Comparison of ENCODE assay signal across 38 cellular contexts in the genomic region with DNA sequence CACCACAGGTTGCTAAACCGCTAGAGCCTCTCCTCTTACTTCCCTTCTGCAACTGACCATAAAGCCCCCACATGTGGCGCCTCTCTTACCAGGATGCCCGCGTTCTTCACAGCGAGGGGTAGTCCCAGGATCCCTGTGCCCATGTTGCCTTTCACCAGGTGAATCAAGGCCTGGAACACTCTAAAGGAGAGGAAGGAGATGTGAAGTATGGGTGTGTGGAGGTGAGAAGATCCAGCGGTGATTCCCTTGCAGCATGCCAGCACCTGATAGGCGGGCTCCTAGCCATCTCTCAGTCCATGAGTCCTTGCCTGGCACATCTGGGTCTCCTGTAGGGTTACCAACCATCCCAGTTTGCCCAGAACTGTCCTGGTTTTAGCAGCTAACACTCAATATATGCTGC. TPM values are rescaled to one million over a fixed set of nuclear protein-coding genes. Genes with fewer than 3 reads are reported as not detected.
"Had no signal": no experiment of that assay in that cellular context is flagged by ENCODE, and none has a peak within 500 bp of the region (broad histone marks: within the 10 kb centered on the region; RNA-seq: fewer than 3 reads in every experiment).

No MANE protein-coding gene starts in this region.

- H3K4me1 ChIP-seq: adrenal gland, body of pancreas, colonic mucosa, foreskin keratinocyte had no signal

- H3K9me3 ChIP-seq: adrenal gland, body of pancreas, colonic mucosa, gastroesophageal sphincter, heart right ventricle had no signal

- H3K27me3 ChIP-seq: body of pancreas, colonic mucosa had no signal

- H3K27ac ChIP-seq: adrenal gland, body of pancreas, cardiac muscle cell, colonic mucosa, foreskin keratinocyte, gastroesophageal sphincter, heart right ventricle had no signal

- H3K36me3 ChIP-seq: adrenal gland, cardiac muscle cell, colonic mucosa, gastroesophageal sphincter, heart right ventricle had no signal

- H3K36me3 Mint-ChIP-seq: activated CD8-positive, alpha-beta memory T cell treated with anti-CD3 and anti-CD28 coated beads, Interleukin-2, amount 10 ng/mL, durations not matched to agents 7 days and 5 days; activated naive CD4-positive, alpha-beta T cell treated with anti-CD3 and anti-CD28 coated beads, Interleukin-2, amount 50 U/mL, for 24 hours; activated naive CD8-positive, alpha-beta T cell treated with anti-CD3 and anti-CD28 coated beads for 36 hours had no signal

- H3K4me3 Mint-ChIP-seq: activated CD4-positive, alpha-beta T cell treated with anti-CD3 and anti-CD28 coated beads, Interleukin-2, amount 10 ng/mL, durations not matched to agents 7 days and 5 days; activated CD8-positive, alpha-beta memory T cell treated with anti-CD3 and anti-CD28 coated beads, Interleukin-2, amount 10 ng/mL, durations not matched to agents 7 days and 5 days; activated CD8-positive, alpha-beta T cell treated with anti-CD3 and anti-CD28 coated beads, Interleukin-2, amount 10 ng/mL, durations not matched to agents 7 days and 5 days; activated naive CD4-positive, alpha-beta T cell treated with anti-CD3 and anti-CD28 coated beads for 36 hours; activated naive CD4-positive, alpha-beta T cell treated with anti-CD3 and anti-CD28 coated beads, Interleukin-2, amount 50 U/mL, for 24 hours; activated naive CD8-positive, alpha-beta T cell treated with anti-CD3 and anti-CD28 coated beads for 36 hours; activated naive CD8-positive, alpha-beta T cell treated with anti-CD3 and anti-CD28 coated beads, Interleukin-2, amount 50 U/mL, for 24 hours; activated T-helper 1 cell treated with anti-CD3 and anti-CD28 coated beads, Interleukin-12 subunit alpha, Interleukin-12 subunit beta, Interleukin-2, Interleukin-4 antibody, amounts not matched to agents 30 ng/mL and 10 ng/mL and 1 ng/mL, durations not matched to agents 14 hours and 24 hours and 36 hours; endodermal cell; T-helper 17 cell; T-helper 2 cell treated with Interferon-gamma antibody and Interleukin-4, amounts not matched to agents 5 μg/mL and 100 μg/mL, for 36 hours had no signal

- H3K9me3 Mint-ChIP-seq: activated CD4-positive, alpha-beta T cell treated with anti-CD3 and anti-CD28 coated beads, Interleukin-2, amount 10 ng/mL, durations not matched to agents 7 days and 5 days; activated naive CD4-positive, alpha-beta T cell treated with anti-CD3 and anti-CD28 coated beads for 36 hours; activated naive CD4-positive, alpha-beta T cell treated with anti-CD3 and anti-CD28 coated beads, Interleukin-2, amount 50 U/mL, for 24 hours; activated naive CD8-positive, alpha-beta T cell treated with anti-CD3 and anti-CD28 coated beads for 36 hours; activated naive CD8-positive, alpha-beta T cell treated with anti-CD3 and anti-CD28 coated beads, Interleukin-2, amount 50 U/mL, for 24 hours; activated T-helper 1 cell treated with anti-CD3 and anti-CD28 coated beads, Interleukin-12 subunit alpha, Interleukin-12 subunit beta, Interleukin-2, Interleukin-4 antibody, amounts not matched to agents 30 ng/mL and 10 ng/mL and 1 ng/mL, durations not matched to agents 14 hours and 24 hours and 36 hours; activated T-helper 2 cell treated with anti-CD3 and anti-CD28 coated beads, Interferon-gamma antibody, Interleukin-2, Interleukin-4, amounts not matched to agents 10 μg/mL and 5 μg/mL and 100 μg/mL, durations not matched to agents 14 hours and 24 hours and 36 hours; endodermal cell; T-helper 2 cell treated with Interferon-gamma antibody and Interleukin-4, amounts not matched to agents 5 μg/mL and 100 μg/mL, for 36 hours had no signal

- ATAC-seq: activated CD8-positive, alpha-beta memory T cell treated with anti-CD3 and anti-CD28 coated beads, Interleukin-2, amount 10 ng/mL, durations not matched to agents 7 days and 5 days; activated CD8-positive, alpha-beta T cell treated with anti-CD3 and anti-CD28 coated beads, Interleukin-2, amount 10 ng/mL, durations not matched to agents 7 days and 5 days; activated naive CD8-positive, alpha-beta T cell treated with anti-CD3 and anti-CD28 coated beads, Interleukin-2, amount 50 U/mL, for 24 hours; body of pancreas; esophagus mucosa; foreskin keratinocyte; gastroesophageal sphincter; heart right ventricle; T-helper 17 cell had no signal

- H3K4me1 Mint-ChIP-seq: activated CD4-positive, alpha-beta T cell treated with anti-CD3 and anti-CD28 coated beads, Interleukin-2, amount 10 ng/mL, durations not matched to agents 7 days and 5 days; activated naive CD4-positive, alpha-beta T cell treated with anti-CD3 and anti-CD28 coated beads, Interleukin-2, amount 50 U/mL, for 24 hours; activated naive CD8-positive, alpha-beta T cell treated with anti-CD3 and anti-CD28 coated beads for 36 hours; activated naive CD8-positive, alpha-beta T cell treated with anti-CD3 and anti-CD28 coated beads, Interleukin-2, amount 50 U/mL, for 24 hours; T-helper 17 cell had no signal

- H3K4me3 ChIP-seq: adrenal gland, body of pancreas, cardiac muscle cell, colonic mucosa, gastroesophageal sphincter, heart right ventricle had no signal

- DNase-seq: activated CD4-positive, alpha-beta T cell treated with anti-CD3 and anti-CD28 coated beads for 1 hour; activated CD4-positive, alpha-beta T cell treated with anti-CD3 and anti-CD28 coated beads for 4 hours; activated CD4-positive, alpha-beta T cell treated with anti-CD3 and anti-CD28 coated beads, Interleukin-2, amount 10 ng/mL, durations not matched to agents 7 days and 5 days; activated CD4-positive, alpha-beta T cell treated with anti-CD3 and anti-CD28 coated beads, Interleukin-2, amount 50 U/mL, for 48 hours; activated CD8-positive, alpha-beta memory T cell treated with anti-CD3 and anti-CD28 coated beads, Interleukin-2, amount 50 U/mL, for 4 hours; activated CD8-positive, alpha-beta T cell treated with anti-CD3 and anti-CD28 coated beads, Interleukin-2, amount 10 ng/mL, durations not matched to agents 7 days and 5 days; activated effector memory CD4-positive, alpha-beta T cell treated with anti-CD3 and anti-CD28 coated beads, Interleukin-2, amount 50 U/mL, for 16 hours; activated naive CD4-positive, alpha-beta T cell treated with anti-CD3 and anti-CD28 coated beads for 36 hours; activated naive CD8-positive, alpha-beta T cell treated with anti-CD3 and anti-CD28 coated beads for 36 hours; activated naive CD8-positive, alpha-beta T cell treated with anti-CD3 and anti-CD28 coated beads, Interleukin-2, amount 50 U/mL, for 24 hours; activated T-cell treated with anti-CD3 and anti-CD28 coated beads, Interleukin-2, amount 50 U/mL, for 1 hour; activated T-cell treated with anti-CD3 and anti-CD28 coated beads, Interleukin-2, amount 50 U/mL, for 48 hours; adrenal gland; amygdala; aorta; body of pancreas; central memory CD4-positive, alpha-beta T cell; cerebellar nuclear complex; colonic mucosa; effector memory CD4-positive, alpha-beta T cell; endodermal cell; foreskin keratinocyte; heart right ventricle; T-helper 1 cell; T-helper 17 cell; T1000 had no signal

- H3K27ac Mint-ChIP-seq: activated CD4-positive, alpha-beta T cell treated with anti-CD3 and anti-CD28 coated beads, Interleukin-2, amount 10 ng/mL, durations not matched to agents 7 days and 5 days; activated CD8-positive, alpha-beta memory T cell treated with anti-CD3 and anti-CD28 coated beads, Interleukin-2, amount 10 ng/mL, durations not matched to agents 7 days and 5 days; activated CD8-positive, alpha-beta T cell treated with anti-CD3 and anti-CD28 coated beads, Interleukin-2, amount 10 ng/mL, durations not matched to agents 7 days and 5 days; activated naive CD4-positive, alpha-beta T cell treated with anti-CD3 and anti-CD28 coated beads for 36 hours; activated naive CD4-positive, alpha-beta T cell treated with anti-CD3 and anti-CD28 coated beads, Interleukin-2, amount 50 U/mL, for 24 hours; activated naive CD8-positive, alpha-beta T cell treated with anti-CD3 and anti-CD28 coated beads for 36 hours; activated naive CD8-positive, alpha-beta T cell treated with anti-CD3 and anti-CD28 coated beads, Interleukin-2, amount 50 U/mL, for 24 hours; activated T-helper 1 cell treated with anti-CD3 and anti-CD28 coated beads, Interleukin-12 subunit alpha, Interleukin-12 subunit beta, Interleukin-2, Interleukin-4 antibody, amounts not matched to agents 30 ng/mL and 10 ng/mL and 1 ng/mL, durations not matched to agents 14 hours and 24 hours and 36 hours; activated T-helper 2 cell treated with anti-CD3 and anti-CD28 coated beads, Interferon-gamma antibody, Interleukin-2, Interleukin-4, amounts not matched to agents 10 μg/mL and 5 μg/mL and 100 μg/mL, durations not matched to agents 14 hours and 24 hours and 36 hours; endodermal cell; T-helper 17 cell; T-helper 2 cell treated with Interferon-gamma antibody and Interleukin-4, amounts not matched to agents 5 μg/mL and 100 μg/mL, for 36 hours had no signal

RNA-seq across cellular contexts. Expression of a gene that starts 3.3 kb away (rescaled TPM):
- total RNA-seq: activated CD4-positive, alpha-beta T cell treated with anti-CD3 and anti-CD28 coated beads, Interleukin-2, amount 10 ng/mL, durations not matched to agents 7 days and 5 days; activated CD8-positive, alpha-beta memory T cell treated with anti-CD3 and anti-CD28 coated beads for 36 hours; activated CD8-positive, alpha-beta memory T cell treated with anti-CD3 and anti-CD28 coated beads, Interleukin-2, amount 10 ng/mL, durations not matched to agents 7 days and 5 days; activated CD8-positive, alpha-beta T cell treated with anti-CD3 and anti-CD28 coated beads, Interleukin-2, amount 10 ng/mL, durations not matched to agents 7 days and 5 days; activated naive CD4-positive, alpha-beta T cell treated with anti-CD3 and anti-CD28 coated beads for 36 hours; activated naive CD8-positive, alpha-beta T cell treated with anti-CD3 and anti-CD28 coated beads for 36 hours; activated T-helper 1 cell treated with anti-CD3 and anti-CD28 coated beads, Interleukin-12 subunit alpha, Interleukin-12 subunit beta, Interleukin-2, Interleukin-4 antibody, amounts not matched to agents 30 ng/mL and 10 ng/mL and 1 ng/mL, durations not matched to agents 14 hours and 24 hours and 36 hours; activated T-helper 2 cell treated with anti-CD3 and anti-CD28 coated beads, Interferon-gamma antibody, Interleukin-2, Interleukin-4, amounts not matched to agents 10 μg/mL and 5 μg/mL and 100 μg/mL, durations not matched to agents 14 hours and 24 hours and 36 hours; adrenal gland; aorta; body of pancreas; cardiac muscle cell; colonic mucosa; dermis microvascular lymphatic vessel endothelial cell; epithelial cell of proximal tubule; esophagus mucosa; foreskin keratinocyte; gastroesophageal sphincter; glomerular endothelial cell; T-helper 17 cell had no signal
- polyA plus RNA-seq: aorta, cardiac muscle cell, foreskin keratinocyte had no signal

RNA-seq across cellular contexts. Expression of a gene that starts 40.5 kb away (rescaled TPM):
- total RNA-seq: activated CD4-positive, alpha-beta T cell treated with anti-CD3 and anti-CD28 coated beads, Interleukin-2, amount 10 ng/mL, durations not matched to agents 7 days and 5 days; activated CD8-positive, alpha-beta memory T cell treated with anti-CD3 and anti-CD28 coated beads for 36 hours; activated CD8-positive, alpha-beta memory T cell treated with anti-CD3 and anti-CD28 coated beads, Interleukin-2, amount 10 ng/mL, durations not matched to agents 7 days and 5 days; activated CD8-positive, alpha-beta T cell treated with anti-CD3 and anti-CD28 coated beads, Interleukin-2, amount 10 ng/mL, durations not matched to agents 7 days and 5 days; activated naive CD4-positive, alpha-beta T cell treated with anti-CD3 and anti-CD28 coated beads for 36 hours; activated naive CD8-positive, alpha-beta T cell treated with anti-CD3 and anti-CD28 coated beads for 36 hours; activated T-helper 1 cell treated with anti-CD3 and anti-CD28 coated beads, Interleukin-12 subunit alpha, Interleukin-12 subunit beta, Interleukin-2, Interleukin-4 antibody, amounts not matched to agents 30 ng/mL and 10 ng/mL and 1 ng/mL, durations not matched to agents 14 hours and 24 hours and 36 hours; activated T-helper 2 cell treated with anti-CD3 and anti-CD28 coated beads, Interferon-gamma antibody, Interleukin-2, Interleukin-4, amounts not matched to agents 10 μg/mL and 5 μg/mL and 100 μg/mL, durations not matched to agents 14 hours and 24 hours and 36 hours; adrenal gland; aorta; body of pancreas; cardiac muscle cell; colonic mucosa; dermis microvascular lymphatic vessel endothelial cell; endodermal cell; epithelial cell of proximal tubule; esophagus mucosa; foreskin keratinocyte; gastroesophageal sphincter; glomerular endothelial cell; heart right ventricle; T-helper 17 cell had no signal
- polyA plus RNA-seq: adrenal gland, aorta, cardiac muscle cell, foreskin keratinocyte, heart right ventricle had no signal
